In genomic region chr9:21402387-21403247, GRCh38 we compare ENCODE assay signal across 8 cellular contexts. TPM values are rescaled to one million over a fixed set of nuclear protein-coding genes. Genes with fewer than 3 reads are reported as not detected.
A peak's percentile ranks its signal among the peaks of the same experiment; 100 is the strongest.
DNase-seq lines count a peak whose midpoint lies in the region; TF ChIP-seq lines count a peak whose summit lies in the region.

No MANE protein-coding gene starts in this region.

- H3K4me1 ChIP-seq in HUES6 (ENCODE audit: control insufficient read depth, insufficient read depth, low read length) (no peaks in the 10 kb centered on the region), esophagus muscularis mucosa (peaks cover 8 to 14% (median 11%) of the 10 kb centered on the region in 4 donors), parathyroid adenoma (no peaks in the 10 kb centered on the region)

- H3K79me2 ChIP-seq in parathyroid adenoma: no peaks in the 10 kb centered on the region

- H3K27me3 ChIP-seq in HUES6 (ENCODE audit: control insufficient read depth, insufficient read depth, low read length) (peaks cover 43% of the 10 kb centered on the region), esophagus muscularis mucosa (peaks cover 0 to 38% (median 18%) of the 10 kb centered on the region in 4 donors), parathyroid adenoma (ENCODE audit: control insufficient read depth, insufficient read depth, low read length) (peaks cover 3% of the 10 kb centered on the region)

- H3K36me3 ChIP-seq in HUES6 (ENCODE audit: control insufficient read depth, insufficient read depth, low read length) (no peaks in the 10 kb centered on the region), esophagus muscularis mucosa (no peaks in the 10 kb centered on the region), parathyroid adenoma (ENCODE audit: control insufficient read depth, insufficient read depth, low read length) (no peaks in the 10 kb centered on the region)

- no peak overlapping the region for H3K27ac ChIP-seq in HUES6 (ENCODE audit: low read depth, low read length)
- H3K27ac ChIP-seq in esophagus muscularis mucosa (replicated peaks in 1 of 4): no peak overlapping the region
- no peak overlapping the region for H3K27ac ChIP-seq in parathyroid adenoma

- H3K4me3 ChIP-seq in HUES6 (ENCODE audit: low read depth, low read length) (peak overlapping the region; percentile 73), esophagus muscularis mucosa (peak overlapping the region; percentile 31 to 53 (median 36)), parathyroid adenoma (ENCODE audit: low read depth, low read length) (no peak overlapping the region)

- peak overlapping the region; percentile 33 for H3K9ac ChIP-seq in HUES6 (ENCODE audit: low read length)
- H3K9ac ChIP-seq in parathyroid adenoma: no peak overlapping the region

- peak overlapping the region; percentile 21 for H3K4me2 ChIP-seq in parathyroid adenoma (ENCODE audit: low read length)

- no peak for TF ChIP-seq POLR2A in esophagus muscularis mucosa (IDR thresholded peaks at IDR 0.05; ENCODE audit: low read depth)

- TF ChIP-seq CTCF in esophagus muscularis mucosa (IDR thresholded peaks at IDR 0.05) (no peak), parathyroid adenoma (IDR thresholded peaks at IDR 0.05) (no peak)

- WGBS in esophagus muscularis mucosa: 6% methylated on average over 46 of the region's 53 CpGs

- TF ChIP-seq EP300 in esophagus muscularis mucosa (IDR thresholded peaks at IDR 0.05): no peak

- intact Hi-C loops in esophagus muscularis mucosa (cut with DNase I) (no loop called here), posterior vena cava (cut with DNase I) (no loop called here)

- DNase-seq in activated CD4-positive, alpha-beta T cell treated with anti-CD3 and anti-CD28 coated beads for 48 hours: peak; percentile 27
- DNase-seq in activated CD4-positive, alpha-beta T cell treated with anti-CD3 and anti-CD28 coated beads, Interleukin-2, amount 50 U/mL, for 1 hour: no peak
- DNase-seq in esophagus muscularis mucosa (ENCODE audit: extremely low spot score) (no peak), DMS 273 treated with DMSO at 0.1 percent for 48 hours (lab: John Stamatoyannopoulos, UW) (no peak), posterior vena cava (ENCODE audit: low spot score) (no peak), SK-N-DZ (ENCODE audit: low spot score) (no peak)

- H2AFZ ChIP-seq in parathyroid adenoma: no peak overlapping the region

- H3K9me3 ChIP-seq in HUES6 (ENCODE audit: control insufficient read depth, insufficient read depth, low read depth, low read length) (no peaks in the 10 kb centered on the region), esophagus muscularis mucosa (no peaks in the 10 kb centered on the region), parathyroid adenoma (ENCODE audit: control insufficient read depth, low read length) (no peaks in the 10 kb centered on the region)

RNA-seq across cellular contexts. Expression of gene IFNA8, which starts 6.3 kb away (rescaled TPM):
- total RNA-seq in esophagus muscularis mucosa: not detected
- not detected for total RNA-seq in posterior vena cava
- not detected in 2 replicates for polyA plus RNA-seq in SK-N-DZ (2014; cell fraction: cytosol; rRNA removed)
- not detected in 2 replicates for polyA plus RNA-seq in SK-N-DZ (2014; cell fraction: nucleus; rRNA removed)

RNA-seq across cellular contexts. Expression of gene IFNA2, which starts 17.4 kb away (rescaled TPM):
- total RNA-seq in esophagus muscularis mucosa: not detected
- not detected for total RNA-seq in posterior vena cava
- polyA plus RNA-seq in SK-N-DZ (2014; cell fraction: cytosol; rRNA removed): not detected in 2 replicates
- polyA plus RNA-seq in SK-N-DZ (2014; cell fraction: nucleus; rRNA removed): not detected in 2 replicates

RNA-seq across cellular contexts. Expression of gene IFNA13, which starts 34.8 kb away (rescaled TPM):
- total RNA-seq in esophagus muscularis mucosa: not detected
- total RNA-seq in posterior vena cava: not detected
- not detected in 2 replicates for polyA plus RNA-seq in SK-N-DZ (2014; cell fraction: cytosol; rRNA removed)
- not detected in 2 replicates for polyA plus RNA-seq in SK-N-DZ (2014; cell fraction: nucleus; rRNA removed)

RNA-seq across cellular contexts. Expression of gene IFNA1, which starts 37.6 kb away (rescaled TPM):
- not detected for total RNA-seq in esophagus muscularis mucosa
- not detected for total RNA-seq in posterior vena cava
- polyA plus RNA-seq in SK-N-DZ (2014; cell fraction: cytosol; rRNA removed): not detected in 2 replicates
- not detected in 2 replicates for polyA plus RNA-seq in SK-N-DZ (2014; cell fraction: nucleus; rRNA removed)

RNA-seq across cellular contexts. Expression of gene IFNA6, which starts 51.9 kb away (rescaled TPM):
- not detected for total RNA-seq in esophagus muscularis mucosa
- total RNA-seq in posterior vena cava: not detected
- not detected in 2 replicates for polyA plus RNA-seq in SK-N-DZ (2014; cell fraction: cytosol; rRNA removed)
- not detected in 2 replicates for polyA plus RNA-seq in SK-N-DZ (2014; cell fraction: nucleus; rRNA removed)
